In the genomic region with DNA sequence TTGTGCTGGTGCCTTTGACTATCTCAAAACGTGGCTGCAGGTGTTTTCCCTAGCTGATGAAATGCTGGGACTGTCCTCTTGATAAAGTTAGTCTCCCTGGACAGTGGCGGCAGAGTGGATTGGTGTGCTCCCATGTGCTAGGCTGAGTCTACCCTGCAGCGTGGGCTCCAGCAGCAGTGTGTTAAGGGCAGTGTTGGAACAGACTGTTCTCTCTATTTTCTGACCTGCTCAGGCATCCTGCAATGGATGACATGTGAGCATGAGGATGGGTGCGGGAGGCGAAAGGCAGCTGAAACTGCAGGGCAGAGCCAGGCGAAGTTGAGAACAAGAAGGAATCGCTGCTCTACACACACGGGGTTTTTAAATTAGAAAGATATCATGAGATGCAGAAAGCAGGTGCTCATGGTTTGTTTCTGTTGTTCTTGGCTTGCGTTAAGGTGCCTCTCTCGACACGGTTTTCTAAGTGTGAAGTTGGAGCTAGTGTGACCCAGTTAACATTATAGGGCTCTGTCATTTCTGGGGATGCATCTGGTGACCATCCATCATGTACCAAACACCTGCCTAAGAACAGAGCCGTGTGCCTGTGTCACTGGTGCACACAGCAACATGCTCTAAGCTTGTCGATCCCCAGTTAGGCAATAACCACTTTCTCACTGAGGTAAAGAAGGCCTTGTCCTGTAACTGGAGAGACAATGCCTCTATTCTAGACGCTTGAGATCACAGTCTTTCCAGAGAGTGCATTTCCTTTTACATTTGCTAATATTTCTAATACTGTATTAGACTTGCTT, we compare ENCODE assay signal across 21 cellular contexts. TPM values are rescaled to one million over a fixed set of nuclear protein-coding genes. Genes with fewer than 3 reads are reported as not detected.
DNase-seq lines count a peak whose midpoint lies in the region; ATAC-seq, FAIRE-seq and TF ChIP-seq lines count a peak whose summit lies in the region.
"Had no signal": no experiment of that assay in that cellular context is flagged by ENCODE, and none has a peak within 500 bp of the region (broad histone marks: within the 10 kb centered on the region; RNA-seq: fewer than 3 reads in every experiment).

No MANE protein-coding gene starts in this region.

- POLR2A ChIA-PET in H1 (lab: Charles Lee; ENCODE audit: partially characterized antibody): interaction anchor here (1.6 kb wide), 1 partner anchor 18 kb away, joined by 3 read pairs; no protein-coding TSS in a partner anchor
- POLR2A ChIA-PET in CD4-positive, alpha-beta T cell (lab: Charles Lee): no interaction called here

- peaks cover 69% of the 10 kb centered on the region for H3K36me3 Mint-ChIP-seq in CD4-positive, alpha-beta T cell (ENCODE audit: low read depth)

- in situ Hi-C loops in SK-MEL-5 (cut with HindIII; ENCODE audit: low pct_unique_long_range_greater_than_20kb, low sequenced_read_pairs): no loop called here

- H3K27ac Mint-ChIP-seq in CD4-positive, alpha-beta T cell: no peak overlapping the region
- H3K27ac Mint-ChIP-seq: HFFc6 had no signal

- no peak for TF ChIP-seq EP300 in H1 (IDR thresholded peaks at IDR 0.05; ENCODE audit: borderline replicate concordance in 1 of 2, low read depth in 2 of 2, low read length in 2 of 2)

- H3K4me3 ChIP-seq in H1 (ENCODE audit: extremely low read depth in 1 of 4, insufficient read depth in 2 of 4, low read depth in 3 of 4, low read length in 4 of 4): no peak overlapping the region
- H3K4me3 ChIP-seq: PC-9 had no signal

- H4K8ac ChIP-seq in H1 (ENCODE audit: extremely low read depth, insufficient read depth, low read length): no peak overlapping the region

- no peak overlapping the region for H3K4me3 Mint-ChIP-seq in CD4-positive, alpha-beta T cell
- H3K4me3 Mint-ChIP-seq: CD14-positive monocyte, HFFc6 had no signal

- no peak overlapping the region for H3K4ac ChIP-seq in H1 (replicated peaks; ENCODE audit: insufficient read length, low read depth, low read length)

- no peak overlapping the region for H3K18ac ChIP-seq in H1 (ENCODE audit: extremely low read depth, low read length)

- peaks cover 50% of the 10 kb centered on the region for H3K4me1 Mint-ChIP-seq in CD4-positive, alpha-beta T cell (ENCODE audit: low read depth)

- H2BK12ac ChIP-seq in H1 (ENCODE audit: low read depth, low read length): no peak overlapping the region; the same call in 1 of the 2 replicates

- H3K27ac ChIP-seq in H1 (ENCODE audit: low read depth, low read length) (no peak overlapping the region), substantia nigra (ENCODE audit: low read depth, low read length, poor library complexity, severe bottlenecking) (peak overlapping the region; percentile 52)
- H3K27ac ChIP-seq in CD4-positive, alpha-beta T cell (ENCODE audit: low read depth, low read length): no peak overlapping the region
- H3K27ac ChIP-seq: KMS-11, PC-9 had no signal

- ATAC-seq in left ventricle myocardium superior (peak; percentile 94), GM19351 (IDR thresholded peaks at IDR 0.05; ENCODE audit: unreplicated experiment) (no peak)
- no peak for ATAC-seq in CD4-positive, alpha-beta T cell (ENCODE audit: poor library complexity)

- H4K91ac ChIP-seq in H1 (replicated peaks; ENCODE audit: insufficient read length, low read length): no peak overlapping the region

- H2BK20ac ChIP-seq in H1 (ENCODE audit: low read length): no peak overlapping the region

- TF ChIP-seq RAD21 in H1 (IDR thresholded peaks at IDR 0.05 in 1 of 2, conservative IDR thresholded peaks at IDR 0.05 in 1 of 2; ENCODE audit: low read depth in 2 of 2, low read length in 2 of 2): no peak

- no peak overlapping the region for H3K14ac ChIP-seq in H1 (ENCODE audit: insufficient read length)

- no peaks in the 10 kb centered on the region for H3K27me3 Mint-ChIP-seq in CD4-positive, alpha-beta T cell

- no peaks in the 10 kb centered on the region for H3K23me2 ChIP-seq in H1 (ENCODE audit: low read depth, low read length)

- no peaks in the 10 kb centered on the region for H3K27me3 ChIP-seq in H1 (replicated peaks in 1 of 4; ENCODE audit: control insufficient read depth in 3 of 4, extremely low read depth in 1 of 4, insufficient read depth in 3 of 4, low read length in 3 of 4)
- no peaks in the 10 kb centered on the region for H3K27me3 ChIP-seq in CD4-positive, alpha-beta T cell (ENCODE audit: control insufficient read depth, insufficient read depth, low read length)

- H3K56ac ChIP-seq in H1 (replicated peaks; ENCODE audit: insufficient read length, low read depth, low read length): no peak overlapping the region

- no peaks in the 10 kb centered on the region for H4K20me1 ChIP-seq in H1 (replicated peaks in 1 of 2; ENCODE audit: control insufficient read depth in 1 of 2, insufficient read depth in 2 of 2, low read length in 2 of 2)

- H3K4me1 ChIP-seq in H1 (replicated peaks in 1 of 4; ENCODE audit: control insufficient read depth in 3 of 4, insufficient read depth in 4 of 4, low read length in 3 of 4): peaks cover 0 to 16% (median 6%) of the 10 kb centered on the region in 4 experiments; a peak in 4 of 7 replicates

- TF ChIP-seq POLR2A in H1 (IDR thresholded peaks at IDR 0.05; ENCODE audit: control extremely low read depth in 1 of 2, low read depth in 2 of 2, low read length in 2 of 2): no peak

- no peak overlapping the region for H2AK5ac ChIP-seq in H1 (ENCODE audit: low read depth, low read length)

- no peak overlapping the region for H3K4me2 ChIP-seq in H1 (ENCODE audit: insufficient read depth in 1 of 2, low read depth in 2 of 2, low read length in 2 of 2)
- H3K4me2 ChIP-seq: KMS-11, PC-9 had no signal

- H3K9me3 ChIP-seq in H1 (ENCODE audit: insufficient read depth in 2 of 2, low read depth in 1 of 2, low read length in 1 of 2): no peaks in the 10 kb centered on the region
- H3K9me3 ChIP-seq in CD4-positive, alpha-beta T cell (ENCODE audit: control insufficient read depth, low read length): peaks cover 25% of the 10 kb centered on the region

- H3K79me2 ChIP-seq in H1 (ENCODE audit: control insufficient read depth in 1 of 2, insufficient read depth in 2 of 2, low read length in 2 of 2): peaks cover 0 to 2% of the 10 kb centered on the region in 2 experiments; a peak in 1 of 4 replicates

- H4K5ac ChIP-seq in H1 (ENCODE audit: insufficient read length, low read depth, low read length): no peak overlapping the region

- no peak overlapping the region for H2BK120ac ChIP-seq in H1 (replicated peaks; ENCODE audit: low read depth, low read length)

- H3K36me3 ChIP-seq in H1 (ENCODE audit: control insufficient read depth in 2 of 4, insufficient read depth in 4 of 4, low read length in 3 of 4): no peaks in the 10 kb centered on the region

- H2BK5ac ChIP-seq in H1 (ENCODE audit: low read depth, low read length): no peak overlapping the region

- CTCF ChIA-PET in H1 (lab: Charles Lee; ENCODE audit: partially characterized antibody): interaction anchor here (0.8 to 1.8 kb wide), 6 partner anchors 11 to 181 kb away, joined by 3 to 6 read pairs (median 4); no protein-coding TSS in a partner anchor
- CTCF ChIA-PET in CD4-positive, alpha-beta T cell (lab: Charles Lee): no interaction called here

- no peak overlapping the region for H3K9ac ChIP-seq in H1 (replicated peaks in 1 of 4; ENCODE audit: extremely low read depth in 1 of 4, low read depth in 3 of 4, low read length in 3 of 4)
- H3K9ac ChIP-seq: KMS-11 had no signal

- 0 out of 2 replicates have a peak overlapping the region, but pooled peaks have one; percentile 36 for H2BK15ac ChIP-seq in H1 (ENCODE audit: low read length)

- peaks cover 11% of the 10 kb centered on the region for H3K9me3 Mint-ChIP-seq in CD4-positive, alpha-beta T cell

- TF ChIP-seq CTCF in H1 (IDR thresholded peaks at IDR 0.05; ENCODE audit: control extremely low read depth in 1 of 3, insufficient read depth in 1 of 3, low read depth in 1 of 3, low read length in 3 of 3): no peak
- TF ChIP-seq CTCF in CD4-positive, alpha-beta T cell (IDR thresholded peaks at IDR 0.05): no peak

- no peak overlapping the region for H3K23ac ChIP-seq in H1 (ENCODE audit: insufficient read length)

- 91% methylated on average over 14 of the region's 14 CpGs; no CpG with 5 or more reads in 1 of the 2 experiments for WGBS in H1 (ENCODE audit: extremely low coverage in 1 of 2, insufficient coverage in 1 of 2, insufficient read length in 1 of 2, insufficient replicate concordance in 2 of 2, low coverage in 1 of 2, low lambda C conversion rate in 2 of 2, missing lambda C conversion rate in 1 of 2), 2 experiments

- no peak overlapping the region for H2AFZ ChIP-seq in H1 (ENCODE audit: low read length)
- H2AFZ ChIP-seq: PC-9 had no signal

- intact Hi-C loops in left ventricle myocardium superior (cut with micrococcal nuclease): no loop called here
- intact Hi-C loops in CD4-positive, alpha-beta T cell (cut with DNase I, micrococcal nuclease): no loop called here

- DNase-seq in SK-MEL-5 (ENCODE audit: low read depth, low spot score) (peak; percentile 13), H1 (ENCODE audit: low read depth in 1 of 2, low spot score in 2 of 2) (no peak), left ventricle myocardium superior (peak; percentile 61), substantia nigra (lab: John Stamatoyannopoulos, UW) (no peak), NCI-H226 (no peak)
- no peak for DNase-seq in CD4-positive, alpha-beta T cell
- DNase-seq: AML-193, COR-L47, GF-D8, GOT3, HFFc6, NCI-H1436, NCI-H2029, NCI-H2171, NCI-H510A, NCI-H774, PC-9 had no signal

- no peaks in the 10 kb centered on the region; the same call in 1 of the 2 replicates for H3K79me1 ChIP-seq in H1 (ENCODE audit: low read depth, low read length)

- no peak for FAIRE-seq in H1 (lab: Jason Lieb, UNC)
- FAIRE-seq: GM12892 had no signal

TF ChIP-seq in H1, 55 proteins besides CTCF, POLR2A, EP300 and RAD21 (continues in another document):
- no peak for TF ChIP-seq TBP (IDR thresholded peaks at IDR 0.05; ENCODE audit: low read depth, low read length)
- no peak for TF ChIP-seq YY1 (IDR thresholded peaks at IDR 0.05; ENCODE audit: low read depth, low read length)

RNA-seq across cellular contexts. Expression of gene SLCO3A1, which starts 44.3 kb away (rescaled TPM):
- 1.7 and 2.5 TPM in 2 replicates for total RNA-seq in SK-MEL-5 (2014; rRNA removed; shearing (Covaris generic))
- 13.5 and 15.4 TPM in 2 replicates for polyA plus RNA-seq in SK-MEL-5 (2015; cell fraction: cytosol; rRNA removed)
- polyA plus RNA-seq in SK-MEL-5 (2015; cell fraction: nucleus; rRNA removed): 9.1 and 14.8 TPM in 2 replicates
- total RNA-seq in H1 (2021; fragmentation: NEBNext Ultra II Directional; extraction: Animal tissue kit (Norgen Biotek cat#: 25700)): 15.1 and 15.3 TPM in 2 replicates
- polyA plus RNA-seq in H1 (2011; rRNA removed): 20.4 and 23.4 TPM in 2 replicates
- polyA plus RNA-seq in H1 (2011; cell fraction: cytosol; rRNA removed): 12.0 TPM
- 24.1 TPM for polyA plus RNA-seq in H1 (2011; cell fraction: nucleus; rRNA removed)
- 12.7 to 14.0 TPM (median 13.7 TPM) in 4 replicates for polyA plus RNA-seq in H1 (2012, experiment 1 of 2)
- polyA plus RNA-seq in H1 (2012, experiment 2 of 2): 10.1 TPM
- polyA plus RNA-seq in H1 (2013, experiment 1 of 2): 12.0 TPM
- 14.2 TPM for polyA plus RNA-seq in H1 (2013, experiment 2 of 2)
- 36.9 and 53.2 TPM in 2 replicates for polyA minus RNA-seq in H1 (2011; rRNA and poly(A)+ RNA removed)
- 16.9 TPM for polyA minus RNA-seq in H1 (2011; cell fraction: cytosol; rRNA and poly(A)+ RNA removed)
- polyA minus RNA-seq in H1 (2011; cell fraction: nucleus; rRNA and poly(A)+ RNA removed): 23.3 TPM
- total RNA-seq in left ventricle myocardium superior: 52.8 TPM
- total RNA-seq in CD4-positive, alpha-beta T cell: 10 to 100 TPM; 29.5 to 30.4 TPM

Comparison
In these comparisons a context has a peak if more than half of its experiments do, and no peak if none do; other contexts are left out.
1. DNase-seq: peak in SK-MEL-5 (single experiment) and left ventricle myocardium superior (single experiment); none in H1 (0 of 2), substantia nigra (0 of 49), CD4-positive, alpha-beta T cell (0 of 10) and NCI-H226 (single experiment).